In the genomic region with DNA sequence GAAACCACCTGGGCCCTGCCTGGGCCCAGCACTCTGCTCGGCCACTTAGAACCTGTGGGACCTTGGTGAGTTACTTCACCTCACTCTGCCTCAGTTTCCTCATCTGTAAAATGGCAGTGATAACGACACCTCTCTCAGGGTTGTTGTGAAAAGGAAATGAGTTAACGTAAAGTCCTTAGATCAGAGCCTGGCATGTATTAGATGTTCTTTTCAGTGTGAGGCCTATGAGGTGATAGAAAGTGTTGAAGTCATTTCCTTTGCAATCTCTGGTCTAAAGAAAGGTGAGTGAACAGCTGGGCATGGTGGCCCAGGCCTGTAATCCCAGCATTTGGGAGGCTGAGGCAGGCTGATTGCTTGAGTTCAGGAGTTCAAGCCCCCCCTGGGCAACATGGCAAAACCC, we compare ENCODE assay signal across 12 cellular contexts. TPM values are rescaled to one million over a fixed set of nuclear protein-coding genes. Genes with fewer than 3 reads are reported as not detected.
DNase-seq lines count a peak whose midpoint lies in the region; ATAC-seq and TF ChIP-seq lines count a peak whose summit lies in the region.
"Had no signal": no experiment of that assay in that cellular context is flagged by ENCODE, and none has a peak within 500 bp of the region (broad histone marks: within the 10 kb centered on the region; RNA-seq: fewer than 3 reads in every experiment).

No MANE protein-coding gene starts in this region.

- H3K9me3 ChIP-seq in CD4-positive, alpha-beta T cell (ENCODE audit: control insufficient read depth, low read length): no peaks in the 10 kb centered on the region

- H3K4me3 Mint-ChIP-seq in effector memory CD8-positive, alpha-beta T cell: no peak overlapping the region
- H3K4me3 Mint-ChIP-seq in CD4-positive, alpha-beta T cell: no peak overlapping the region
- H3K4me3 Mint-ChIP-seq: B cell; stimulated activated naive B cell treated with anti-CD40 and anti-IgM and Interleukin-4, amounts not matched to agents 10 μg/mL and 1 μg/mL and 100 μg/mL, for 72 hours had no signal

- H3K27ac Mint-ChIP-seq in effector memory CD8-positive, alpha-beta T cell: peak overlapping the region; percentile 67 to 71
- H3K27ac Mint-ChIP-seq in CD4-positive, alpha-beta T cell: no peak overlapping the region
- H3K27ac Mint-ChIP-seq: B cell had no signal

- H3K27me3 ChIP-seq in CD4-positive, alpha-beta T cell (ENCODE audit: control insufficient read depth, insufficient read depth, low read length): no peaks in the 10 kb centered on the region

- H3K4me1 Mint-ChIP-seq in effector memory CD8-positive, alpha-beta T cell (ENCODE audit: low read depth in 2 of 2): peaks cover 9 to 19% of the 10 kb centered on the region in 2 donors
- no peaks in the 10 kb centered on the region for H3K4me1 Mint-ChIP-seq in CD4-positive, alpha-beta T cell (ENCODE audit: low read depth)

- POLR2A ChIA-PET in CD4-positive, alpha-beta T cell (lab: Charles Lee): interaction anchor here (0.8 kb wide), 1 partner anchor 16 kb away, joined by 3 read pairs; no protein-coding TSS in a partner anchor

- peaks cover 3% of the 10 kb centered on the region for H3K36me3 Mint-ChIP-seq in effector memory CD8-positive, alpha-beta T cell (ENCODE audit: insufficient read depth)
- H3K36me3 Mint-ChIP-seq in CD4-positive, alpha-beta T cell (ENCODE audit: low read depth): peaks cover 6% of the 10 kb centered on the region

- H3K27ac ChIP-seq in CD4-positive, alpha-beta T cell (ENCODE audit: low read depth, low read length): no peak overlapping the region

- DNase-seq in GM10266 (ENCODE audit: extremely low spot score) (peak; percentile 71), HuH-7 (ENCODE audit: low spot score) (no peak), A172 (ENCODE audit: low spot score) (no peak)
- no peak for DNase-seq in effector memory CD8-positive, alpha-beta T cell
- no peak for DNase-seq in CD4-positive, alpha-beta T cell
- DNase-seq: DND-41; NCI-H1105 treated with DMSO at 0.1 percent for 48 hours; stimulated activated naive B cell treated with anti-CD40 and anti-IgM and Interleukin-4, amounts not matched to agents 10 μg/mL and 1 μg/mL and 100 μg/mL, for 72 hours had no signal

- CTCF ChIA-PET in CD4-positive, alpha-beta T cell (lab: Charles Lee): no interaction called here

- intact Hi-C loops in CD4-positive, alpha-beta T cell (cut with DNase I, micrococcal nuclease): no loop called here

- no peak for TF ChIP-seq CTCF in GM10266 (IDR thresholded peaks at IDR 0.05; ENCODE audit: control insufficient read depth, insufficient read depth, low read depth, missing control alignments)
- TF ChIP-seq CTCF in CD4-positive, alpha-beta T cell (IDR thresholded peaks at IDR 0.05): no peak

- peak; percentile 21 for ATAC-seq in GM19035 (IDR thresholded peaks at IDR 0.05; ENCODE audit: unreplicated experiment)
- ATAC-seq in HG03565 (IDR thresholded peaks at IDR 0.05; ENCODE audit: unreplicated experiment): peak; percentile 30
- ATAC-seq in effector memory CD8-positive, alpha-beta T cell (replicated peaks): no peak
- no peak for ATAC-seq in SK-N-SH treated with all-trans-retinoic acid at 6 μM for 48 hours
- no peak for ATAC-seq in CD4-positive, alpha-beta T cell (ENCODE audit: poor library complexity)

- H3K27me3 Mint-ChIP-seq in effector memory CD8-positive, alpha-beta T cell: no peaks in the 10 kb centered on the region
- no peaks in the 10 kb centered on the region for H3K27me3 Mint-ChIP-seq in CD4-positive, alpha-beta T cell
- H3K27me3 Mint-ChIP-seq: B cell; stimulated activated naive B cell treated with anti-CD40 and anti-IgM and Interleukin-4, amounts not matched to agents 10 μg/mL and 1 μg/mL and 100 μg/mL, for 72 hours had no signal

- no peaks in the 10 kb centered on the region for H3K9me3 Mint-ChIP-seq in effector memory CD8-positive, alpha-beta T cell
- H3K9me3 Mint-ChIP-seq in CD4-positive, alpha-beta T cell: no peaks in the 10 kb centered on the region
- H3K9me3 Mint-ChIP-seq: stimulated activated naive B cell treated with anti-CD40 and anti-IgM and Interleukin-4, amounts not matched to agents 10 μg/mL and 1 μg/mL and 100 μg/mL, for 72 hours had no signal

TF ChIP-seq in SK-N-SH treated with all-trans-retinoic acid at 6 μM for 48 hours, 23 proteins besides CTCF, POLR2A, EP300 and RAD21 (continues in another document):
- TF ChIP-seq BACH2 (CRISPR knock-in tag; IDR thresholded peaks at IDR 0.05; ENCODE audit: borderline replicate concordance) (no peak), OSR1 (CRISPR knock-in tag; IDR thresholded peaks at IDR 0.05) (no peak), TOX (CRISPR knock-in tag; IDR thresholded peaks at IDR 0.05; ENCODE audit: borderline replicate concordance) (no peak), ZFP30 (CRISPR knock-in tag; IDR thresholded peaks at IDR 0.05) (no peak), CSDC2 (CRISPR knock-in tag; IDR thresholded peaks at IDR 0.05) (no peak), ESRRG (CRISPR knock-in tag; IDR thresholded peaks at IDR 0.05) (no peak), ZFP3 (CRISPR knock-in tag; IDR thresholded peaks at IDR 0.05) (no peak), SNAI2 (CRISPR knock-in tag; IDR thresholded peaks at IDR 0.05) (no peak), ZNF70 (CRISPR knock-in tag; IDR thresholded peaks at IDR 0.05) (no peak), ISL1 (CRISPR knock-in tag; IDR thresholded peaks at IDR 0.05) (no peak), PPARA (CRISPR knock-in tag; IDR thresholded peaks at IDR 0.05; ENCODE audit: borderline replicate concordance) (no peak)
- TF ChIP-seq, protein P1, sequence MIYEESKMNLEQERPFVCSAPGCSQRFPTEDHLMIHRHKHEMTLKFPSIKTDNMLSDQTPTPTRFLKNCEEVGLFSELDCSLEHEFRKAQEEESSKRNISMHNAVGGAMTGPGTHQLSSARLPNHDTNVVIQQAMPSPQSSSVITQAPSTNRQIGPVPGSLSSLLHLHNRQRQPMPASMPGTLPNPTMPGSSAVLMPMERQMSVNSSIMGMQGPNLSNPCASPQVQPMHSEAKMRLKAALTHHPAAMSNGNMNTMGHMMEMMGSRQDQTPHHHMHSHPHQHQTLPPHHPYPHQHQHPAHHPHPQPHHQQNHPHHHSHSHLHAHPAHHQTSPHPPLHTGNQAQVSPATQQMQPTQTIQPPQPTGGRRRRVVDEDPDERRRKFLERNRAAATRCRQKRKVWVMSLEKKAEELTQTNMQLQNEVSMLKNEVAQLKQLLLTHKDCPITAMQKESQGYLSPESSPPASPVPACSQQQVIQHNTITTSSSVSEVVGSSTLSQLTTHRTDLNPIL (CRISPR knock-in tag; IDR thresholded peaks at IDR 0.05; ENCODE audit: low read depth): no peak
- TF ChIP-seq, protein P2, sequence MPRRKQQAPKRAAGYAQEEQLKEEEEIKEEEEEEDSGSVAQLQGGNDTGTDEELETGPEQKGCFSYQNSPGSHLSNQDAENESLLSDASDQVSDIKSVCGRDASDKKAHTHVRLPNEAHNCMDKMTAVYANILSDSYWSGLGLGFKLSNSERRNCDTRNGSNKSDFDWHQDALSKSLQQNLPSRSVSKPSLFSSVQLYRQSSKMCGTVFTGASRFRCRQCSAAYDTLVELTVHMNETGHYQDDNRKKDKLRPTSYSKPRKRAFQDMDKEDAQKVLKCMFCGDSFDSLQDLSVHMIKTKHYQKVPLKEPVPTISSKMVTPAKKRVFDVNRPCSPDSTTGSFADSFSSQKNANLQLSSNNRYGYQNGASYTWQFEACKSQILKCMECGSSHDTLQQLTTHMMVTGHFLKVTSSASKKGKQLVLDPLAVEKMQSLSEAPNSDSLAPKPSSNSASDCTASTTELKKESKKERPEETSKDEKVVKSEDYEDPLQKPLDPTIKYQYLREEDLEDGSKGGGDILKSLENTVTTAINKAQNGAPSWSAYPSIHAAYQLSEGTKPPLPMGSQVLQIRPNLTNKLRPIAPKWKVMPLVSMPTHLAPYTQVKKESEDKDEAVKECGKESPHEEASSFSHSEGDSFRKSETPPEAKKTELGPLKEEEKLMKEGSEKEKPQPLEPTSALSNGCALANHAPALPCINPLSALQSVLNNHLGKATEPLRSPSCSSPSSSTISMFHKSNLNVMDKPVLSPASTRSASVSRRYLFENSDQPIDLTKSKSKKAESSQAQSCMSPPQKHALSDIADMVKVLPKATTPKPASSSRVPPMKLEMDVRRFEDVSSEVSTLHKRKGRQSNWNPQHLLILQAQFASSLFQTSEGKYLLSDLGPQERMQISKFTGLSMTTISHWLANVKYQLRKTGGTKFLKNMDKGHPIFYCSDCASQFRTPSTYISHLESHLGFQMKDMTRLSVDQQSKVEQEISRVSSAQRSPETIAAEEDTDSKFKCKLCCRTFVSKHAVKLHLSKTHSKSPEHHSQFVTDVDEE (CRISPR knock-in tag; IDR thresholded peaks at IDR 0.05): no peak
- TF ChIP-seq, protein P3, sequence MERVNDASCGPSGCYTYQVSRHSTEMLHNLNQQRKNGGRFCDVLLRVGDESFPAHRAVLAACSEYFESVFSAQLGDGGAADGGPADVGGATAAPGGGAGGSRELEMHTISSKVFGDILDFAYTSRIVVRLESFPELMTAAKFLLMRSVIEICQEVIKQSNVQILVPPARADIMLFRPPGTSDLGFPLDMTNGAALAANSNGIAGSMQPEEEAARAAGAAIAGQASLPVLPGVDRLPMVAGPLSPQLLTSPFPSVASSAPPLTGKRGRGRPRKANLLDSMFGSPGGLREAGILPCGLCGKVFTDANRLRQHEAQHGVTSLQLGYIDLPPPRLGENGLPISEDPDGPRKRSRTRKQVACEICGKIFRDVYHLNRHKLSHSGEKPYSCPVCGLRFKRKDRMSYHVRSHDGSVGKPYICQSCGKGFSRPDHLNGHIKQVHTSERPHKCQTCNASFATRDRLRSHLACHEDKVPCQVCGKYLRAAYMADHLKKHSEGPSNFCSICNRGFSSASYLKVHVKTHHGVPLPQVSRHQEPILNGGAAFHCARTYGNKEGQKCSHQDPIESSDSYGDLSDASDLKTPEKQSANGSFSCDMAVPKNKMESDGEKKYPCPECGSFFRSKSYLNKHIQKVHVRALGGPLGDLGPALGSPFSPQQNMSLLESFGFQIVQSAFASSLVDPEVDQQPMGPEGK (CRISPR knock-in tag; IDR thresholded peaks at IDR 0.05; ENCODE audit: borderline replicate concordance): no peak
- TF ChIP-seq, protein P4, sequence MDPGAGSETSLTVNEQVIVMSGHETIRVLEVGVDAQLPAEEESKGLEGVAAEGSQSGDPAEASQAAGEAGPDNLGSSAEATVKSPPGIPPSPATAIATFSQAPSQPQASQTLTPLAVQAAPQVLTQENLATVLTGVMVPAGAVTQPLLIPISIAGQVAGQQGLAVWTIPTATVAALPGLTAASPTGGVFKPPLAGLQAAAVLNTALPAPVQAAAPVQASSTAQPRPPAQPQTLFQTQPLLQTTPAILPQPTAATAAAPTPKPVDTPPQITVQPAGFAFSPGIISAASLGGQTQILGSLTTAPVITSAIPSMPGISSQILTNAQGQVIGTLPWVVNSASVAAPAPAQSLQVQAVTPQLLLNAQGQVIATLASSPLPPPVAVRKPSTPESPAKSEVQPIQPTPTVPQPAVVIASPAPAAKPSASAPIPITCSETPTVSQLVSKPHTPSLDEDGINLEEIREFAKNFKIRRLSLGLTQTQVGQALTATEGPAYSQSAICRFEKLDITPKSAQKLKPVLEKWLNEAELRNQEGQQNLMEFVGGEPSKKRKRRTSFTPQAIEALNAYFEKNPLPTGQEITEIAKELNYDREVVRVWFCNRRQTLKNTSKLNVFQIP (CRISPR knock-in tag; IDR thresholded peaks at IDR 0.05; ENCODE audit: borderline replicate concordance, low read depth): no peak

RNA-seq across cellular contexts. Expression of a gene that starts 51.7 kb away (rescaled TPM):
- 10 to 100 TPM; 38.3 to 39.8 TPM for total RNA-seq in CD4-positive, alpha-beta T cell
- total RNA-seq in A172 (2014; rRNA removed; shearing (Covaris generic)): 0.91 and 1.4 TPM in 2 replicates

Comparison
In these comparisons a context has a peak if more than half of its experiments do, and no peak if none do; other contexts are left out.
1. ATAC-seq: peak in GM19035 (single experiment) and HG03565 (single experiment); none in effector memory CD8-positive, alpha-beta T cell (single experiment), SK-N-SH treated with all-trans-retinoic acid at 6 μM for 48 hours (single experiment) and CD4-positive, alpha-beta T cell (single experiment).
2. RNA of a gene that starts 51.7 kb away (total RNA-seq): 38.3 to 39.8 TPM in CD4-positive, alpha-beta T cell; 0.91 to 1.4 TPM in A172; every median in the first group is over 10 times any median in the second.